ENCODE assay signal across 24 cellular contexts in genomic region chr6:10202111-10202510, GRCh38.
DNase-seq lines count a peak whose midpoint lies in the region; ATAC-seq and TF ChIP-seq lines count a peak whose summit lies in the region.
"Had no signal": no experiment of that assay in that cellular context is flagged by ENCODE, and none has a peak within 500 bp of the region (broad histone marks: within the 10 kb centered on the region; RNA-seq: fewer than 3 reads in every experiment).

No MANE protein-coding gene starts in this region.

- peaks cover 23% of the 10 kb centered on the region for H3K4me1 Mint-ChIP-seq in MCF 10A (ENCODE audit: insufficient read depth, unreplicated experiment)
- H3K4me1 Mint-ChIP-seq: T-cell had no signal

- CTCF ChIA-PET in MCF 10A (lab: Yijun Ruan, JAX) (interaction anchor here (1.5 to 1.7 kb wide), 2 partner anchors 11 to 118 kb away, joined by 4 to 5 read pairs; no protein-coding TSS in a partner anchor), RWPE1 (lab: Yijun Ruan, JAX) (interaction anchor here (1.4 kb wide), 1 partner anchor 198 kb away, joined by 3 read pairs; no protein-coding TSS in a partner anchor)

- no peaks in the 10 kb centered on the region for H3K27me3 ChIP-seq in breast epithelium
- no peaks in the 10 kb centered on the region for H3K27me3 ChIP-seq in brain microvascular endothelial cell (replicated peaks)
- H3K27me3 ChIP-seq: BE2C, MG63, Peyer's patch, SJSA1 had no signal

- H3K36me3 Mint-ChIP-seq in MCF 10A (ENCODE audit: insufficient read depth, unreplicated experiment) = no peaks in the 10 kb centered on the region
- H3K36me3 Mint-ChIP-seq: CD14-positive monocyte, T-cell had no signal

- TF ChIP-seq CTCF in MCF 10A (IDR thresholded peaks at IDR 0.05; ENCODE audit: unreplicated experiment) = no peak
- TF ChIP-seq CTCF in breast epithelium (IDR thresholded peaks at IDR 0.05) = no peak
- no peak for TF ChIP-seq CTCF in RWPE1 (conservative IDR thresholded peaks at IDR 0.05; ENCODE audit: low read depth)
- no peak for TF ChIP-seq CTCF in epithelial cell of esophagus (IDR thresholded peaks at IDR 0.05; ENCODE audit: insufficient read depth, low read depth, low read length, missing control alignments)
- TF ChIP-seq CTCF in brain microvascular endothelial cell (IDR thresholded peaks at IDR 0.05; ENCODE audit: low read depth, low read length, missing control alignments) = no peak

- H3K27ac ChIP-seq in breast epithelium (no peak overlapping the region), RWPE1 (no peak overlapping the region), brain microvascular endothelial cell (no peak overlapping the region)
- H3K27ac ChIP-seq: Peyer's patch, SJSA1 had no signal

- H3K36me3 ChIP-seq in breast epithelium (no peaks in the 10 kb centered on the region), brain microvascular endothelial cell (replicated peaks) (no peaks in the 10 kb centered on the region)
- H3K36me3 ChIP-seq: BE2C, MG63, Peyer's patch, SJSA1 had no signal

- POLR2A ChIA-PET in MCF 10A (lab: Yijun Ruan, JAX) = interaction anchor here (0.7 to 2.5 kb wide), 12 partner anchors 9 to 213 kb away, joined by 3 to 12 read pairs (median 4); partner anchors contain the start of gene TFAP2A
- POLR2A ChIA-PET in RWPE1 (lab: Yijun Ruan, JAX; ENCODE audit: low non-redundant PET) = no interaction called here

- H3K4me1 ChIP-seq in breast epithelium = no peaks in the 10 kb centered on the region
- H3K4me1 ChIP-seq: BE2C, Peyer's patch, SJSA1 had no signal

- peak overlapping the region; percentile 59 for H3K27ac Mint-ChIP-seq in MCF 10A (ENCODE audit: low read depth, unreplicated experiment)
- H3K27ac Mint-ChIP-seq: CD14-positive monocyte, T-cell had no signal

- in situ Hi-C loops in brain microvascular endothelial cell (cut with HindIII; ENCODE audit: low pct_ligation_motif_present, low sequenced_read_pairs) = no loop called here

- no peak for TF ChIP-seq POLR2A in breast epithelium (IDR thresholded peaks at IDR 0.05)

- intact Hi-C loops in MCF 10A (cut with micrococcal nuclease) (no loop called here), breast epithelium (cut with DNase I; ENCODE audit: low total_unique reads) (no loop called here)

- H3K4me3 ChIP-seq in breast epithelium (no peak overlapping the region), epithelial cell of esophagus (ENCODE audit: low read length) (no peak overlapping the region), brain microvascular endothelial cell (ENCODE audit: low read depth, low read length) (no peak overlapping the region)
- H3K4me3 ChIP-seq: MG63, Peyer's patch, SJSA1 had no signal

- no peaks in the 10 kb centered on the region for H3K9me3 Mint-ChIP-seq in MCF 10A (ENCODE audit: unreplicated experiment)

- peak; percentile 41 for DNase-seq in MCF 10A (ENCODE audit: unreplicated experiment)
- DNase-seq in breast epithelium (ENCODE audit: low spot score in 2 of 2) = no peak
- DNase-seq in RWPE1 (ENCODE audit: low spot score) = peak; percentile 51
- peak; percentile 55 for DNase-seq in epithelial cell of esophagus (ENCODE audit: low read depth)
- DNase-seq in brain microvascular endothelial cell = no peak
- no peak for DNase-seq in GF-D8 (lab: John Stamatoyannopoulos, UW)
- no peak for DNase-seq in dermis blood vessel endothelial cell
- DNase-seq: 8988T, ACHN, BE2C, DMS53, Karpas-422, MG63, NCI-H2029 treated with DMSO at 0.1 percent for 48 hours, NCI-H446 treated with DMSO at 0.1 percent for 48 hours, NCI-H526 treated with DMSO at 0.1 percent for 48 hours, Peyer's patch, Right ventricle myocardium superior, T-cell had no signal

- no peaks in the 10 kb centered on the region for H3K9me3 ChIP-seq in breast epithelium
- H3K9me3 ChIP-seq: BE2C, MG63, Peyer's patch, SJSA1 had no signal

- H3K4me3 Mint-ChIP-seq in MCF 10A (ENCODE audit: unreplicated experiment) = no peak overlapping the region
- H3K4me3 Mint-ChIP-seq: CD14-positive monocyte, T-cell had no signal

- no TSS peak for BruUV-seq in MCF 10A (replicated peaks; lab: Mats Ljungman, UMichigan)

- ATAC-seq in HG03442 (IDR thresholded peaks at IDR 0.05; ENCODE audit: unreplicated experiment) = no peak
- ATAC-seq: HCT116, HepG2, T-cell had no signal

- H3K27me3 Mint-ChIP-seq in MCF 10A (ENCODE audit: insufficient read depth, unreplicated experiment) = no peaks in the 10 kb centered on the region

Comparison
In these comparisons a context has a peak if more than half of its experiments do, and no peak if none do; other contexts are left out.
1. DNase-seq: peak in MCF 10A (single experiment), RWPE1 (single experiment) and epithelial cell of esophagus (single experiment); none in breast epithelium (0 of 2), brain microvascular endothelial cell (single experiment), GF-D8 (single experiment) and dermis blood vessel endothelial cell (single experiment).